8 cellular contexts compared by ENCODE assay signal in genomic region chr4:89469930-89470375, GRCh38.
DNase-seq lines count a peak whose midpoint lies in the region; ATAC-seq and TF ChIP-seq lines count a peak whose summit lies in the region.

No MANE protein-coding gene starts in this region.

- DNase-seq in Daoy (ENCODE audit: low read depth) (peak; percentile 64), HT-29 (ENCODE audit: low spot score) (peak; percentile 34), kidney glomerular epithelial cell (lab: John Stamatoyannopoulos, UW) (peak; percentile 79), iPS-NIHi11 (ENCODE audit: low spot score) (no peak), GM10248 (ENCODE audit: extremely low spot score) (no peak)
- DNase-seq in activated naive CD4-positive, alpha-beta T cell treated with anti-CD3 and anti-CD28 coated beads, Interleukin-2, amount 50 U/mL, for 16 hours: peak; percentile 11
- DNase-seq in NK-92 treated with Interleukin-12 subunit alpha and Interleukin-12 subunit beta, amount 100 ng/mL, for 24 hours (lab: John Stamatoyannopoulos, UW): no peak

- peak; percentile 84 for ATAC-seq in GM21515 (IDR thresholded peaks at IDR 0.05; ENCODE audit: unreplicated experiment)

- POLR2A ChIA-PET in GM10248 (lab: Yijun Ruan, JAX): no interaction called here

- CTCF ChIA-PET in GM10248 (lab: Yijun Ruan, JAX): interaction anchor here (1.2 to 1.6 kb wide), 2 partner anchors 12 kb away, joined by 3 to 5 read pairs; no protein-coding TSS in a partner anchor

- TF ChIP-seq CTCF in GM10248 (IDR thresholded peaks at IDR 0.05; ENCODE audit: control extremely low read depth, extremely low read depth, low read depth, missing control alignments): no peak

Comparison
In these comparisons a context has a peak if more than half of its experiments do, and no peak if none do; other contexts are left out.
1. DNase-seq: peak in Daoy (single experiment), HT-29 (single experiment), activated naive CD4-positive, alpha-beta T cell treated with anti-CD3 and anti-CD28 coated beads, Interleukin-2, amount 50 U/mL, for 16 hours (single experiment) and kidney glomerular epithelial cell (single experiment); none in NK-92 treated with Interleukin-12 subunit alpha and Interleukin-12 subunit beta, amount 100 ng/mL, for 24 hours (single experiment), iPS-NIHi11 (single experiment) and GM10248 (single experiment).